Comparison of ENCODE assay signal across 37 cellular contexts in genomic region chr7:136514776-136515175, GRCh38.
"Had no signal": no experiment of that assay in that cellular context is flagged by ENCODE, and none has a peak within 500 bp of the region (broad histone marks: within the 10 kb centered on the region; RNA-seq: fewer than 3 reads in every experiment).

No MANE protein-coding gene starts in this region.

- H3K4me3 ChIP-seq: adrenal gland, body of pancreas, coronary artery, esophagus muscularis mucosa, gastrocnemius medialis, heart left ventricle had no signal

- H3K9me3 ChIP-seq: adrenal gland, body of pancreas, esophagus muscularis mucosa, gastrocnemius medialis had no signal

- H3K27me3 ChIP-seq: adrenal gland, body of pancreas, esophagus muscularis mucosa, foreskin keratinocyte, gastrocnemius medialis, heart left ventricle had no signal

- H3K36me3 Mint-ChIP-seq: activated CD4-positive, alpha-beta memory T cell treated with anti-CD3 and anti-CD28 coated beads for 36 hours; activated CD8-positive, alpha-beta memory T cell treated with anti-CD3 and anti-CD28 coated beads, Interleukin-2, amount 10 ng/mL, durations not matched to agents 7 days and 5 days; activated naive CD4-positive, alpha-beta T cell treated with anti-CD3 and anti-CD28 coated beads, Interleukin-2, amount 50 U/mL, for 24 hours; activated naive CD8-positive, alpha-beta T cell treated with anti-CD3 and anti-CD28 coated beads for 36 hours had no signal

- H3K4me3 Mint-ChIP-seq: activated B cell treated with CpG ODN at 0.5 μM for 24 hours; activated CD4-positive, alpha-beta memory T cell treated with anti-CD3 and anti-CD28 coated beads for 36 hours; activated CD8-positive, alpha-beta memory T cell treated with anti-CD3 and anti-CD28 coated beads, Interleukin-2, amount 10 ng/mL, durations not matched to agents 7 days and 5 days; activated CD8-positive, alpha-beta T cell treated with anti-CD3 and anti-CD28 coated beads, Interleukin-2, amount 10 ng/mL, durations not matched to agents 7 days and 5 days; activated naive CD4-positive, alpha-beta T cell treated with anti-CD3 and anti-CD28 coated beads for 36 hours; activated naive CD4-positive, alpha-beta T cell treated with anti-CD3 and anti-CD28 coated beads, Interleukin-2, amount 50 U/mL, for 24 hours; activated naive CD8-positive, alpha-beta T cell treated with anti-CD3 and anti-CD28 coated beads for 36 hours; activated naive CD8-positive, alpha-beta T cell treated with anti-CD3 and anti-CD28 coated beads, Interleukin-2, amount 50 U/mL, for 24 hours; activated T-helper 1 cell treated with anti-CD3 and anti-CD28 coated beads, Interleukin-12 subunit alpha, Interleukin-12 subunit beta, Interleukin-2, Interleukin-4 antibody, amounts not matched to agents 30 ng/mL and 10 ng/mL and 1 ng/mL, durations not matched to agents 14 hours and 24 hours and 36 hours; dendritic cell treated with granulocyte-macrophage colony-stimulating factor and Interleukin-4, amounts not matched to agents 40 ng/mL and 50 ng/mL, for 4 days; effector memory CD8-positive, alpha-beta T cell; T-helper 17 cell; T-helper 2 cell treated with Interferon-gamma antibody and Interleukin-4, amounts not matched to agents 5 μg/mL and 100 μg/mL, for 36 hours had no signal

- ATAC-seq: activated CD4-positive, CD25-positive, alpha-beta regulatory T cell treated with anti-CD3 and anti-CD28 coated beads, Interleukin-2, amount 50 U/mL, for 24 hours; activated CD8-positive, alpha-beta memory T cell treated with anti-CD3 and anti-CD28 coated beads, Interleukin-2, amount 10 ng/mL, durations not matched to agents 7 days and 5 days; activated CD8-positive, alpha-beta T cell treated with anti-CD3 and anti-CD28 coated beads, Interleukin-2, amount 10 ng/mL, durations not matched to agents 7 days and 5 days; activated naive CD8-positive, alpha-beta T cell treated with anti-CD3 and anti-CD28 coated beads, Interleukin-2, amount 50 U/mL, for 24 hours; body of pancreas; effector memory CD8-positive, alpha-beta T cell; foreskin keratinocyte; gastrocnemius medialis; heart left ventricle; T-helper 17 cell had no signal

- H3K27ac Mint-ChIP-seq: activated B cell treated with CpG ODN at 0.5 μM for 24 hours; activated CD4-positive, alpha-beta memory T cell treated with anti-CD3 and anti-CD28 coated beads for 36 hours; activated CD8-positive, alpha-beta memory T cell treated with anti-CD3 and anti-CD28 coated beads, Interleukin-2, amount 10 ng/mL, durations not matched to agents 7 days and 5 days; activated CD8-positive, alpha-beta T cell treated with anti-CD3 and anti-CD28 coated beads, Interleukin-2, amount 10 ng/mL, durations not matched to agents 7 days and 5 days; activated naive CD4-positive, alpha-beta T cell treated with anti-CD3 and anti-CD28 coated beads for 36 hours; activated naive CD4-positive, alpha-beta T cell treated with anti-CD3 and anti-CD28 coated beads, Interleukin-2, amount 50 U/mL, for 24 hours; activated naive CD8-positive, alpha-beta T cell treated with anti-CD3 and anti-CD28 coated beads for 36 hours; activated naive CD8-positive, alpha-beta T cell treated with anti-CD3 and anti-CD28 coated beads, Interleukin-2, amount 50 U/mL, for 24 hours; activated T-helper 1 cell treated with anti-CD3 and anti-CD28 coated beads, Interleukin-12 subunit alpha, Interleukin-12 subunit beta, Interleukin-2, Interleukin-4 antibody, amounts not matched to agents 30 ng/mL and 10 ng/mL and 1 ng/mL, durations not matched to agents 14 hours and 24 hours and 36 hours; activated T-helper 2 cell treated with anti-CD3 and anti-CD28 coated beads, Interferon-gamma antibody, Interleukin-2, Interleukin-4, amounts not matched to agents 10 μg/mL and 5 μg/mL and 100 μg/mL, durations not matched to agents 14 hours and 24 hours and 36 hours; dendritic cell treated with granulocyte-macrophage colony-stimulating factor and Interleukin-4, amounts not matched to agents 40 ng/mL and 50 ng/mL, for 4 days; effector memory CD8-positive, alpha-beta T cell; T-helper 17 cell; T-helper 2 cell treated with Interferon-gamma antibody and Interleukin-4, amounts not matched to agents 5 μg/mL and 100 μg/mL, for 36 hours had no signal

- H3K4me1 Mint-ChIP-seq: activated B cell treated with CpG ODN at 0.5 μM for 24 hours; activated CD8-positive, alpha-beta memory T cell treated with anti-CD3 and anti-CD28 coated beads, Interleukin-2, amount 10 ng/mL, durations not matched to agents 7 days and 5 days; activated naive CD4-positive, alpha-beta T cell treated with anti-CD3 and anti-CD28 coated beads, Interleukin-2, amount 50 U/mL, for 24 hours; activated naive CD8-positive, alpha-beta T cell treated with anti-CD3 and anti-CD28 coated beads for 36 hours; activated naive CD8-positive, alpha-beta T cell treated with anti-CD3 and anti-CD28 coated beads, Interleukin-2, amount 50 U/mL, for 24 hours; T-helper 17 cell had no signal

- DNase-seq: activated B cell treated with CpG ODN at 0.5 μM for 24 hours; activated CD4-positive, alpha-beta memory T cell treated with anti-CD3 and anti-CD28 coated beads for 36 hours; activated CD4-positive, alpha-beta T cell treated with anti-CD3 and anti-CD28 coated beads for 48 hours; activated CD8-positive, alpha-beta memory T cell treated with anti-CD3 and anti-CD28 coated beads, Interleukin-2, amount 10 ng/mL, durations not matched to agents 7 days and 5 days; activated CD8-positive, alpha-beta memory T cell treated with anti-CD3 and anti-CD28 coated beads, Interleukin-2, amount 50 U/mL, for 4 hours; activated CD8-positive, alpha-beta T cell treated with anti-CD3 and anti-CD28 coated beads, Interleukin-2, amount 10 ng/mL, durations not matched to agents 7 days and 5 days; activated effector memory CD4-positive, alpha-beta T cell treated with anti-CD3 and anti-CD28 coated beads, Interleukin-2, amount 50 U/mL, for 16 hours; activated naive CD4-positive, alpha-beta T cell treated with anti-CD3 and anti-CD28 coated beads for 36 hours; activated naive CD8-positive, alpha-beta T cell treated with anti-CD3 and anti-CD28 coated beads for 36 hours; activated naive CD8-positive, alpha-beta T cell treated with anti-CD3 and anti-CD28 coated beads, Interleukin-2, amount 50 U/mL, for 24 hours; activated T-cell treated with anti-CD3 and anti-CD28 coated beads, Interleukin-2, amount 50 U/mL, for 1 hour; activated T-cell treated with anti-CD3 and anti-CD28 coated beads, Interleukin-2, amount 50 U/mL, for 48 hours; adrenal gland; amygdala; aorta; body of pancreas; caudate nucleus; cerebellar nuclear complex; effector CD4-positive, alpha-beta T cell; effector memory CD8-positive, alpha-beta T cell; erythroblast; foreskin keratinocyte; gastrocnemius medialis; glutamatergic neuron; heart left ventricle; T-helper 1 cell; T-helper 17 cell; T1000; WERI-Rb-1 had no signal

- H3K36me3 ChIP-seq: adrenal gland, esophagus muscularis mucosa, gastrocnemius medialis, heart left ventricle, WERI-Rb-1 had no signal

- H3K9me3 Mint-ChIP-seq: activated naive CD4-positive, alpha-beta T cell treated with anti-CD3 and anti-CD28 coated beads, Interleukin-2, amount 50 U/mL, for 24 hours had no signal

- H3K4me1 ChIP-seq: adrenal gland, body of pancreas, esophagus muscularis mucosa, foreskin keratinocyte, gastrocnemius medialis, heart left ventricle had no signal

- H3K27ac ChIP-seq: adrenal gland, body of pancreas, coronary artery, esophagus muscularis mucosa, foreskin keratinocyte, gastrocnemius medialis, heart left ventricle, WERI-Rb-1 had no signal

- H3K27me3 Mint-ChIP-seq: activated B cell treated with CpG ODN at 0.5 μM for 24 hours; activated CD4-positive, alpha-beta memory T cell treated with anti-CD3 and anti-CD28 coated beads for 36 hours; activated CD8-positive, alpha-beta memory T cell treated with anti-CD3 and anti-CD28 coated beads, Interleukin-2, amount 10 ng/mL, durations not matched to agents 7 days and 5 days; activated naive CD4-positive, alpha-beta T cell treated with anti-CD3 and anti-CD28 coated beads, Interleukin-2, amount 50 U/mL, for 24 hours; activated naive CD8-positive, alpha-beta T cell treated with anti-CD3 and anti-CD28 coated beads for 36 hours; activated naive CD8-positive, alpha-beta T cell treated with anti-CD3 and anti-CD28 coated beads, Interleukin-2, amount 50 U/mL, for 24 hours; dendritic cell treated with granulocyte-macrophage colony-stimulating factor and Interleukin-4, amounts not matched to agents 40 ng/mL and 50 ng/mL, for 4 days; effector memory CD8-positive, alpha-beta T cell; T-helper 17 cell had no signal
